In the genomic region with DNA sequence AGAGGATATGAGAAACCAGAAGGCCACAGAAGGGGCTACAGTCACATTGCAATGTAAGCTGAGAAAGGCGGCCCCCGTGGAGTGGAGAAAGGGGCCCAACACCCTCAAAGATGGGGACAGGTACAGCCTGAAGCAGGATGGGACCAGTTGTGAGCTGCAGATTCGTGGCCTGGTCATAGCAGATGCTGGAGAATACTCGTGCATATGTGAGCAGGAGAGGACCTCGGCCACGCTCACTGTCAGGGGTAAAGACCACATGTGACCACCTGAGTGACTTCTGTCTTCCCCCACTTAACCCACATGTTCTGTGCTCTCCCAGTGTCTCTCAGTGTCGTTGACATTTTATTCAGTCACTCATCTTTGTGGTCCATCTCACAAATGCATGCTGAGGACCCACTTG, we compare ENCODE assay signal across 14 cellular contexts.
DNase-seq lines count a peak whose midpoint lies in the region; ATAC-seq and TF ChIP-seq lines count a peak whose summit lies in the region.
"Had no signal": no experiment of that assay in that cellular context is flagged by ENCODE, and none has a peak within 500 bp of the region (broad histone marks: within the 10 kb centered on the region; RNA-seq: fewer than 3 reads in every experiment).

No MANE protein-coding gene starts in this region.

- POLR2A ChIA-PET in IMR-90 (lab: Charles Lee; ENCODE audit: unreplicated experiment), result interaction anchor here (0.5 kb wide), 1 partner anchor 25 kb away, joined by 6 read pairs; no protein-coding TSS in a partner anchor

- H4K91ac ChIP-seq in IMR-90 (ENCODE audit: insufficient read depth, low read depth, low read length), result no peak overlapping the region

- H3K4me3 ChIP-seq in left ventricle myocardium inferior (no peak overlapping the region), IMR-90 (ENCODE audit: insufficient read depth, low read depth, low read length) (no peak overlapping the region), gastrocnemius medialis (no peak overlapping the region), right lobe of liver (no peak overlapping the region), transverse colon (no peak overlapping the region)
- H3K4me3 ChIP-seq: BLaER1 treated with 17β-estradiol and CSF1 and Interleukin-3, amounts not matched to agents 10 nM and 100 nM; GM23248 had no signal

- no peak overlapping the region for H4K8ac ChIP-seq in IMR-90 (ENCODE audit: low read depth in 2 of 2, low read length in 2 of 2)

- H3K36me3 ChIP-seq in left ventricle myocardium inferior, result peaks cover 89% of the 10 kb centered on the region
- H3K36me3 ChIP-seq in IMR-90 (ENCODE audit: control insufficient read depth, insufficient read depth, low read length), result peaks cover 25% of the 10 kb centered on the region
- H3K36me3 ChIP-seq in gastrocnemius medialis, result peaks cover 2 to 100% of the 10 kb centered on the region in 2 donors
- no peaks in the 10 kb centered on the region for H3K36me3 ChIP-seq in right lobe of liver
- H3K36me3 ChIP-seq in transverse colon, result no peaks in the 10 kb centered on the region

- H2AK9ac ChIP-seq in IMR-90 (replicated peaks; ENCODE audit: low read depth, low read length, poor library complexity), result peak overlapping the region; percentile 63

- no peak overlapping the region for H3K4me2 ChIP-seq in IMR-90 (ENCODE audit: low read depth, low read length)
- H3K4me2 ChIP-seq: BLaER1 treated with 17β-estradiol and CSF1 and Interleukin-3, amounts not matched to agents 10 nM and 100 nM had no signal

- H3K79me1 ChIP-seq in IMR-90 (ENCODE audit: low read depth in 1 of 2, low read length in 2 of 2), result no peaks in the 10 kb centered on the region

- H4K5ac ChIP-seq in IMR-90 (ENCODE audit: low read depth, low read length), result no peak overlapping the region

- no TSS peak for BruUV-seq in IMR-90 (replicated peaks; lab: Mats Ljungman, UMichigan)

- no peak overlapping the region for H2BK20ac ChIP-seq in IMR-90 (ENCODE audit: low read depth, low read length)

- peak; percentile 35 for DNase-seq in Right ventricle myocardium inferior (ENCODE audit: missing footprints)
- no peak for DNase-seq in left ventricle myocardium inferior
- no peak for DNase-seq in IMR-90
- DNase-seq in left ventricle myocardium superior, result peak; percentile 19
- DNase-seq in gastrocnemius medialis, result no peak
- no peak for DNase-seq in right lobe of liver
- DNase-seq in transverse colon, result no peak
- DNase-seq: ACHN; Calu3; CD4-positive, alpha-beta T cell; DMS 273 treated with DMSO at 0.1 percent for 48 hours; GM23248 had no signal

- no peak overlapping the region for H2BK5ac ChIP-seq in IMR-90 (ENCODE audit: low read depth, low read length, poor library complexity, severe bottlenecking)

- H3K9me3 ChIP-seq in left ventricle myocardium inferior (replicated peaks), result peaks cover 37% of the 10 kb centered on the region
- H3K9me3 ChIP-seq in IMR-90 (ENCODE audit: control insufficient read depth, insufficient read depth, low read length), result peaks cover 18% of the 10 kb centered on the region
- no peaks in the 10 kb centered on the region for H3K9me3 ChIP-seq in gastrocnemius medialis
- H3K9me3 ChIP-seq in right lobe of liver, result peaks cover 0 to 9% (median 3%) of the 10 kb centered on the region in 4 donors
- peaks cover 9 to 22% of the 10 kb centered on the region in 2 donors for H3K9me3 ChIP-seq in transverse colon

- H2AK5ac ChIP-seq in IMR-90 (ENCODE audit: low read depth, low read length), result no peak overlapping the region

- H3K4ac ChIP-seq in IMR-90 (ENCODE audit: low read depth, low read length), result no peak overlapping the region

- H3K56ac ChIP-seq in IMR-90 (ENCODE audit: extremely low read depth, insufficient read depth, low read length), result no peak overlapping the region

- H3K9ac ChIP-seq in IMR-90 (ENCODE audit: low read depth, low read length), result no peak overlapping the region
- H3K9ac ChIP-seq: BLaER1 treated with 17β-estradiol and CSF1 and Interleukin-3, amounts not matched to agents 10 nM and 100 nM; GM23248 had no signal

- no peak overlapping the region for H2AFZ ChIP-seq in IMR-90 (replicated peaks; ENCODE audit: low read length, poor library complexity)
- H2AFZ ChIP-seq: GM23248 had no signal

- H3K4me1 ChIP-seq in left ventricle myocardium inferior (no peaks in the 10 kb centered on the region), IMR-90 (ENCODE audit: control insufficient read depth, insufficient read depth, low read length) (no peaks in the 10 kb centered on the region), gastrocnemius medialis (no peaks in the 10 kb centered on the region), right lobe of liver (no peaks in the 10 kb centered on the region), transverse colon (no peaks in the 10 kb centered on the region)
- H3K4me1 ChIP-seq: BLaER1 treated with 17β-estradiol and CSF1 and Interleukin-3, amounts not matched to agents 10 nM and 100 nM had no signal

- TF ChIP-seq EP300 in transverse colon (IDR thresholded peaks at IDR 0.05; ENCODE audit: low read depth), result no peak

- no peaks in the 10 kb centered on the region for H4K20me1 ChIP-seq in IMR-90 (ENCODE audit: insufficient read depth, low read length)
- H4K20me1 ChIP-seq: BLaER1 treated with 17β-estradiol and CSF1 and Interleukin-3, amounts not matched to agents 10 nM and 100 nM had no signal

- H3K27me3 ChIP-seq in left ventricle myocardium inferior (ENCODE audit: low read depth) (no peaks in the 10 kb centered on the region), IMR-90 (ENCODE audit: control insufficient read depth, insufficient read depth, low read length) (no peaks in the 10 kb centered on the region), gastrocnemius medialis (no peaks in the 10 kb centered on the region), right lobe of liver (no peaks in the 10 kb centered on the region), transverse colon (no peaks in the 10 kb centered on the region)
- H3K27me3 ChIP-seq: BLaER1 treated with 17β-estradiol and CSF1 and Interleukin-3, amounts not matched to agents 10 nM and 100 nM had no signal

- no peak overlapping the region for H3K27ac ChIP-seq in left ventricle myocardium inferior (replicated peaks)
- H3K27ac ChIP-seq in IMR-90 (ENCODE audit: insufficient read depth, low read length), result no peak overlapping the region
- peak overlapping the region in 3 of 4 donors; percentile 6 to 70 (median 32) for H3K27ac ChIP-seq in gastrocnemius medialis
- H3K27ac ChIP-seq in right lobe of liver, result no peak overlapping the region
- H3K27ac ChIP-seq in transverse colon, result no peak overlapping the region
- H3K27ac ChIP-seq: BLaER1 treated with 17β-estradiol and CSF1 and Interleukin-3, amounts not matched to agents 10 nM and 100 nM; GM23248 had no signal

- intact Hi-C loops in Right ventricle myocardium inferior (cut with DNase I) (no loop called here), left ventricle myocardium inferior (cut with micrococcal nuclease) (no loop called here), IMR-90 (cut with micrococcal nuclease) (no loop called here), left ventricle myocardium superior (cut with micrococcal nuclease) (no loop called here), gastrocnemius medialis (cut with DNase I; ENCODE audit: low total_unique reads) (no loop called here), right lobe of liver (cut with DNase I) (no loop called here), transverse colon (cut with DNase I; ENCODE audit: low total_unique reads) (no loop called here)

- no peak overlapping the region for H3K14ac ChIP-seq in IMR-90 (replicated peaks; ENCODE audit: low read depth, low read length)

- TF ChIP-seq CTCF in left ventricle myocardium inferior (IDR thresholded peaks at IDR 0.05; ENCODE audit: borderline replicate concordance) (no peak), IMR-90 (conservative IDR thresholded peaks at IDR 0.05; ENCODE audit: low read depth, low read length) (no peak), gastrocnemius medialis (IDR thresholded peaks at IDR 0.05 in 4 of 5, conservative IDR thresholded peaks at IDR 0.05 in 1 of 5) (no peak), right lobe of liver (IDR thresholded peaks at IDR 0.05) (no peak), transverse colon (IDR thresholded peaks at IDR 0.05) (no peak)

- CTCF ChIA-PET in IMR-90 (lab: Yijun Ruan, JAX), result no interaction called here

- H3K9me1 ChIP-seq in IMR-90 (ENCODE audit: insufficient read depth, low read length), result no peaks in the 10 kb centered on the region

- no peak overlapping the region for H3K18ac ChIP-seq in IMR-90 (ENCODE audit: low read depth, low read length)

- TF ChIP-seq POLR2A in IMR-90 (IDR thresholded peaks at IDR 0.05; ENCODE audit: low read depth, low read length) (no peak), gastrocnemius medialis (IDR thresholded peaks at IDR 0.05) (no peak), right lobe of liver (IDR thresholded peaks at IDR 0.05) (no peak), transverse colon (IDR thresholded peaks at IDR 0.05) (no peak)

- dilution Hi-C loops in IMR-90 (cut with HindIII; ENCODE audit: low sequenced_read_pairs, unreplicated experiment), result no loop called here

- no peak overlapping the region for H2BK15ac ChIP-seq in IMR-90 (ENCODE audit: low read depth, low read length)

- H2BK120ac ChIP-seq in IMR-90 (ENCODE audit: low read depth, low read length), result no peak overlapping the region

- ATAC-seq in Right ventricle myocardium inferior (no peak), IMR-90 (ENCODE audit: low read depth) (no peak), left ventricle myocardium superior (no peak), gastrocnemius medialis (no peak), right lobe of liver (no peak)
- ATAC-seq: HCT116 had no signal

- in situ Hi-C loops in IMR-90 (cut with MboI; ENCODE audit: low sequenced_read_pairs), result no loop called here
- in situ Hi-C loops in gastrocnemius medialis (cut with MboI; ENCODE audit: low sequenced_read_pairs in 4 of 4), result loop anchor here in 1 of 4 donors (10.0 kb wide), 1 partner anchor 55 kb away; no protein-coding TSS in a partner anchor
- in situ Hi-C loops in transverse colon (cut with MboI; ENCODE audit: low pct_ligation_motif_present in 1 of 4, low pct_unique_long_range_greater_than_20kb in 1 of 4, low sequenced_read_pairs in 3 of 4), result no loop called here

- H3K23ac ChIP-seq in IMR-90 (ENCODE audit: low read depth, low read length), result no peak overlapping the region

- WGBS in IMR-90 (ENCODE audit: extremely low coverage in 2 of 2, insufficient read length in 1 of 2), 2 experiments, result 67% methylated on average over 5 of the region's 7 CpGs; no CpG with 5 or more reads in 1 of the 2 experiments
- WGBS in right lobe of liver (ENCODE audit: insufficient coverage, low coverage, low lambda C conversion rate, missing lambda C conversion rate), result 78% methylated on average over 4 of the region's 7 CpGs
- 67 to 69% methylated on average over 3 to 7 of the region's 7 CpGs for WGBS in transverse colon (ENCODE audit: low coverage in 1 of 2), 2 donors

- no peak for TF ChIP-seq RAD21 in IMR-90 (IDR thresholded peaks at IDR 0.05; ENCODE audit: low read length)

TF ChIP-seq in IMR-90, 13 proteins besides CTCF, POLR2A, EP300 and RAD21 (continues in another document):
- TF ChIP-seq MXI1 (IDR thresholded peaks at IDR 0.05; ENCODE audit: borderline replicate concordance, low read depth, low read length), result no peak
- TF ChIP-seq MAFK (IDR thresholded peaks at IDR 0.05; ENCODE audit: low read depth, low read length), result no peak
- TF ChIP-seq RFX5 (IDR thresholded peaks at IDR 0.05; ENCODE audit: low read depth, low read length), result no peak
- no peak for TF ChIP-seq CEBPB (IDR thresholded peaks at IDR 0.05; ENCODE audit: low read depth, low read length)

Comparison
In these comparisons a context has a peak if more than half of its experiments do, and no peak if none do; other contexts are left out.
1. DNase-seq: peak in Right ventricle myocardium inferior (single experiment) and left ventricle myocardium superior (single experiment); none in left ventricle myocardium inferior (single experiment), IMR-90 (single experiment), gastrocnemius medialis (0 of 2), right lobe of liver (0 of 3) and transverse colon (single experiment).
2. H3K27ac ChIP-seq: peak in gastrocnemius medialis (3 of 4); none in left ventricle myocardium inferior (single experiment), IMR-90 (single experiment), right lobe of liver (0 of 3) and transverse colon (0 of 4).